In genomic region chr11:94964934-94965333, GRCh38 we compare ENCODE assay signal across 23 cellular contexts. TPM values are rescaled to one million over a fixed set of nuclear protein-coding genes. Genes with fewer than 3 reads are reported as not detected.
A peak's percentile ranks its signal among the peaks of the same experiment; 100 is the strongest.
DNase-seq lines count a peak whose midpoint lies in the region; ATAC-seq, FAIRE-seq and TF ChIP-seq lines count a peak whose summit lies in the region.
"Had no signal": no experiment of that assay in that cellular context is flagged by ENCODE, and none has a peak within 500 bp of the region (broad histone marks: within the 10 kb centered on the region; RNA-seq: fewer than 3 reads in every experiment).

No MANE protein-coding gene starts in this region.

- H2BK15ac ChIP-seq in mesenchymal stem cell (ENCODE audit: low read depth, poor library complexity, severe bottlenecking): no peak overlapping the region

- H3K36me3 ChIP-seq in DND-41 (ENCODE audit: insufficient read depth, low read length) (peaks cover 93% of the 10 kb centered on the region), mesenchymal stem cell (ENCODE audit: control insufficient read depth in 1 of 2, insufficient read depth in 2 of 2, low read depth in 1 of 2, low read length in 2 of 2) (peaks cover 15 to 95% of the 10 kb centered on the region in 2 experiments)
- peaks cover 87% of the 10 kb centered on the region for H3K36me3 ChIP-seq in effector memory CD4-positive, alpha-beta T cell (ENCODE audit: control insufficient read depth, insufficient read depth, low read length)

- no peaks in the 10 kb centered on the region for H3K4me1 ChIP-seq in DND-41 (ENCODE audit: insufficient read depth, low read length)
- H3K4me1 ChIP-seq in mesenchymal stem cell (ENCODE audit: control insufficient read depth, insufficient read depth, low read depth, low read length): peaks cover 2% of the 10 kb centered on the region
- no peaks in the 10 kb centered on the region for H3K4me1 ChIP-seq in effector memory CD4-positive, alpha-beta T cell (ENCODE audit: control insufficient read depth, insufficient read depth, low read length, poor library complexity, severe bottlenecking)
- H3K4me1 ChIP-seq: BLaER1 had no signal

- no peak overlapping the region for H4K91ac ChIP-seq in mesenchymal stem cell (ENCODE audit: low read length)

- FAIRE-seq in H54 (lab: Jason Lieb, UNC): no peak
- FAIRE-seq: A204.1 had no signal

- no peak overlapping the region for H2AK5ac ChIP-seq in mesenchymal stem cell (ENCODE audit: low read length, severe bottlenecking)

- POLR2A ChIA-PET in activated CD4-positive, alpha-beta T cell treated with anti-CD3 and anti-CD28 coated beads for 36 hours (lab: Charles Lee): no interaction called here

- peak overlapping the region in 1 of 2 experiments; percentile 18 for H3K14ac ChIP-seq in mesenchymal stem cell (ENCODE audit: low read length in 2 of 2)

- no peak overlapping the region for H2BK12ac ChIP-seq in mesenchymal stem cell (ENCODE audit: low read length in 2 of 2)

- peaks cover 14% of the 10 kb centered on the region for H3K79me1 ChIP-seq in mesenchymal stem cell (replicated peaks; ENCODE audit: low read length, poor library complexity, severe bottlenecking)

- intact Hi-C loops in activated CD4-positive, alpha-beta T cell treated with anti-CD3 and anti-CD28 coated beads for 36 hours (cut with DNase I, micrococcal nuclease): no loop called here

- no peak overlapping the region for H3K27ac ChIP-seq in DND-41 (ENCODE audit: low read length)
- H3K27ac ChIP-seq in mesenchymal stem cell (ENCODE audit: low read length, poor library complexity, severe bottlenecking): no peak overlapping the region
- H3K27ac ChIP-seq in effector memory CD4-positive, alpha-beta T cell (ENCODE audit: insufficient read depth, low read length, poor library complexity, severe bottlenecking): no peak overlapping the region
- H3K27ac ChIP-seq: BLaER1, HL-60, SK-N-MC had no signal

- no peak for TF ChIP-seq CTCF in DND-41 (IDR thresholded peaks at IDR 0.05; ENCODE audit: borderline replicate concordance, extremely low read depth, low read length, poor library complexity, severe bottlenecking)

- H3K23ac ChIP-seq in mesenchymal stem cell (ENCODE audit: low read length in 2 of 2): no peak overlapping the region

- DNase-seq in activated CD4-positive, alpha-beta T cell treated with anti-CD3 and anti-CD28 coated beads for 36 hours: no peak
- no peak for DNase-seq in activated CD4-positive, alpha-beta T cell treated with anti-CD3 and anti-CD28 coated beads, Interleukin-2, amount 50 U/mL, for 48 hours
- DNase-seq in DND-41: no peak
- no peak for DNase-seq in T-helper 17 cell
- no peak for DNase-seq in mesenchymal stem cell
- DNase-seq in H54 (ENCODE audit: insufficient read length, low spot score): no peak
- DNase-seq in effector memory CD4-positive, alpha-beta T cell: no peak
- DNase-seq: Calu3; CD8-positive, alpha-beta T cell; MM.1S; NCI-H1092 treated with DMSO at 0.1 percent for 48 hours; NCI-H2081 treated with DMSO at 0.1 percent for 48 hours; NCI-H510A; NCI-H748 treated with DMSO at 0.1 percent for 48 hours; NK-92 treated with Interleukin-12 subunit alpha and Interleukin-12 subunit beta, amount 100 ng/mL, for 24 hours; SHP77 had no signal

- H4K20me1 ChIP-seq in DND-41 (ENCODE audit: insufficient read depth, low read length): peaks cover 4% of the 10 kb centered on the region; the same call in 1 of the 2 replicates

- peaks cover 8% of the 10 kb centered on the region for H3K4me1 Mint-ChIP-seq in activated CD4-positive, alpha-beta T cell treated with anti-CD3 and anti-CD28 coated beads for 36 hours
- H3K4me1 Mint-ChIP-seq in T-helper 17 cell: peaks cover 29% of the 10 kb centered on the region

- no peak for TF ChIP-seq POLR2A in H54 (IDR thresholded peaks at IDR 0.05; ENCODE audit: low read depth, low read length)

- H3K4me3 Mint-ChIP-seq in activated CD4-positive, alpha-beta T cell treated with anti-CD3 and anti-CD28 coated beads for 36 hours: no peak overlapping the region
- no peak overlapping the region for H3K4me3 Mint-ChIP-seq in T-helper 17 cell
- H3K4me3 Mint-ChIP-seq: CD8-positive, alpha-beta T cell; IgD-negative memory B cell had no signal

- H3K18ac ChIP-seq in mesenchymal stem cell (ENCODE audit: low read depth in 1 of 2, low read length in 2 of 2): no peak overlapping the region

- no peak overlapping the region for H2BK120ac ChIP-seq in mesenchymal stem cell (ENCODE audit: low read depth, low read length)

- no peaks in the 10 kb centered on the region for H3K9me3 ChIP-seq in DND-41 (ENCODE audit: insufficient read depth, low read length, severe bottlenecking)
- no peaks in the 10 kb centered on the region for H3K9me3 ChIP-seq in T-helper 17 cell (ENCODE audit: control insufficient read depth, low read length, poor library complexity, severe bottlenecking)
- H3K9me3 ChIP-seq in mesenchymal stem cell (ENCODE audit: control insufficient read depth, low read length): no peaks in the 10 kb centered on the region
- no peaks in the 10 kb centered on the region for H3K9me3 ChIP-seq in effector memory CD4-positive, alpha-beta T cell (ENCODE audit: control insufficient read depth, low read length)
- H3K9me3 ChIP-seq: BLaER1, HAP-1 had no signal

- peaks cover 54% of the 10 kb centered on the region for H3K36me3 Mint-ChIP-seq in activated CD4-positive, alpha-beta T cell treated with anti-CD3 and anti-CD28 coated beads for 36 hours (ENCODE audit: low read depth)
- peaks cover 18% of the 10 kb centered on the region for H3K36me3 Mint-ChIP-seq in T-helper 17 cell (ENCODE audit: low read depth)

- no peak overlapping the region for H2AFZ ChIP-seq in DND-41 (ENCODE audit: low read depth, low read length)
- H2AFZ ChIP-seq in mesenchymal stem cell (ENCODE audit: low read depth, low read length): no peak overlapping the region

- H3K27ac Mint-ChIP-seq in activated CD4-positive, alpha-beta T cell treated with anti-CD3 and anti-CD28 coated beads for 36 hours: no peak overlapping the region
- H3K27ac Mint-ChIP-seq in T-helper 17 cell: peak overlapping the region; percentile 60
- H3K27ac Mint-ChIP-seq: IgD-negative memory B cell had no signal

- H3K79me2 ChIP-seq in DND-41 (ENCODE audit: insufficient read depth, low read length): no peaks in the 10 kb centered on the region

- CTCF ChIA-PET in activated CD4-positive, alpha-beta T cell treated with anti-CD3 and anti-CD28 coated beads for 36 hours (lab: Charles Lee): interaction anchor here (0.6 to 1.0 kb wide), 2 partner anchors 8 to 369 kb away, joined by 3 read pairs; partner anchors contain the start of gene CWC15

- no peaks in the 10 kb centered on the region for H3K27me3 ChIP-seq in DND-41 (ENCODE audit: insufficient read depth, low read length, poor library complexity)
- H3K27me3 ChIP-seq in mesenchymal stem cell (ENCODE audit: control insufficient read depth in 1 of 2, insufficient read depth in 1 of 2, low read length in 2 of 2): no peaks in the 10 kb centered on the region
- no peaks in the 10 kb centered on the region for H3K27me3 ChIP-seq in effector memory CD4-positive, alpha-beta T cell (replicated peaks; ENCODE audit: control insufficient read depth, insufficient read depth, low read length, poor library complexity, severe bottlenecking)
- H3K27me3 ChIP-seq: BLaER1 had no signal

- no peak overlapping the region for H3K4me3 ChIP-seq in DND-41 (ENCODE audit: low read depth in 1 of 2, low read length in 2 of 2)
- no peak overlapping the region for H3K4me3 ChIP-seq in mesenchymal stem cell (ENCODE audit: insufficient read depth in 1 of 2, low read depth in 1 of 2, low read length in 2 of 2)
- no peak overlapping the region for H3K4me3 ChIP-seq in effector memory CD4-positive, alpha-beta T cell (ENCODE audit: insufficient read depth, low read depth, low read length, poor library complexity, severe bottlenecking)
- H3K4me3 ChIP-seq: BLaER1, HAP-1, SK-N-MC had no signal

- H3K4me2 ChIP-seq in DND-41 (ENCODE audit: insufficient read depth, low read length) (no peak overlapping the region), mesenchymal stem cell (ENCODE audit: low read length, poor library complexity, severe bottlenecking) (no peak overlapping the region)
- H3K4me2 ChIP-seq: BLaER1 had no signal

- H3K27me3 Mint-ChIP-seq in activated CD4-positive, alpha-beta T cell treated with anti-CD3 and anti-CD28 coated beads for 36 hours: no peaks in the 10 kb centered on the region
- H3K27me3 Mint-ChIP-seq in T-helper 17 cell: no peaks in the 10 kb centered on the region
- H3K27me3 Mint-ChIP-seq: IgD-negative memory B cell had no signal

- no peak overlapping the region for H4K8ac ChIP-seq in mesenchymal stem cell (ENCODE audit: low read length)

- WGBS in mesenchymal stem cell: 99% methylated on average over 3 of the region's 4 CpGs

- no peaks in the 10 kb centered on the region for H3K9me3 Mint-ChIP-seq in activated CD4-positive, alpha-beta T cell treated with anti-CD3 and anti-CD28 coated beads for 36 hours (ENCODE audit: low read depth)
- H3K9me3 Mint-ChIP-seq: CD8-positive, alpha-beta T cell; IgD-negative memory B cell had no signal

- peak; percentile 55 for ATAC-seq in activated CD4-positive, alpha-beta T cell treated with anti-CD3 and anti-CD28 coated beads for 36 hours
- ATAC-seq in DND-41 (ENCODE audit: insufficient read depth, low read depth) (peak; percentile 33; the same call in 1 of the 3 replicates), T-helper 17 cell (peak; percentile 21), GM18517 (IDR thresholded peaks at IDR 0.05; ENCODE audit: unreplicated experiment) (no peak)
- ATAC-seq: CD8-positive, alpha-beta T cell had no signal

- no peak overlapping the region for H2BK5ac ChIP-seq in mesenchymal stem cell (ENCODE audit: low read depth, low read length, poor library complexity, severe bottlenecking)

- H3K4ac ChIP-seq in mesenchymal stem cell (ENCODE audit: low read depth in 1 of 2, low read length in 2 of 2): no peak overlapping the region

- no peak overlapping the region for H3K9ac ChIP-seq in DND-41 (ENCODE audit: low read depth, low read length)
- H3K9ac ChIP-seq in mesenchymal stem cell (ENCODE audit: low read length): peak overlapping the region; percentile 21
- H3K9ac ChIP-seq: BLaER1 had no signal

RNA-seq across cellular contexts. Expression of gene CWC15, which starts 8.4 kb away (rescaled TPM):
- 10 to 100 TPM; 74.7 to 85.0 TPM for total RNA-seq in activated CD4-positive, alpha-beta T cell treated with anti-CD3 and anti-CD28 coated beads for 36 hours
- total RNA-seq in T-helper 17 cell: 10 to 100 TPM; 77.0 to 88.9 TPM
- polyA plus RNA-seq in mesenchymal stem cell (2013, experiment 1 of 2): 113 TPM
- polyA plus RNA-seq in mesenchymal stem cell (2013, experiment 2 of 2): 117 TPM

RNA-seq across cellular contexts. Expression of gene KDM4D, which starts 8.6 kb away (rescaled TPM):
- 1 to 10 TPM; 1.5 to 1.8 TPM for total RNA-seq in activated CD4-positive, alpha-beta T cell treated with anti-CD3 and anti-CD28 coated beads for 36 hours
- under 1 TPM; 0.23 to 0.27 TPM for total RNA-seq in T-helper 17 cell
- polyA plus RNA-seq in mesenchymal stem cell (2013, experiment 1 of 2): 0.40 TPM
- polyA plus RNA-seq in mesenchymal stem cell (2013, experiment 2 of 2): 0.41 TPM
